In genomic region chr16:4116328-4117249, GRCh38 we compare ENCODE assay signal across 8 cellular contexts. TPM values are rescaled to one million over a fixed set of nuclear protein-coding genes. Genes with fewer than 3 reads are reported as not detected.
DNase-seq lines count a peak whose midpoint lies in the region; ATAC-seq and TF ChIP-seq lines count a peak whose summit lies in the region.

TSS of gene ADCY9 (minus strand) at chr16:4116442. CDS start at chr16:4115442, 1,000 bp downstream.

- CTCF ChIA-PET in activated CD4-positive, alpha-beta memory T cell treated with anti-CD3 and anti-CD28 coated beads for 36 hours (lab: Charles Lee), result interaction anchor here (0.6 to 2.3 kb wide), 2 partner anchors 137 to 504 kb away, joined by 3 to 20 read pairs; no protein-coding TSS in a partner anchor

- peaks cover 36% of the 10 kb centered on the region for H3K4me1 Mint-ChIP-seq in activated CD4-positive, alpha-beta memory T cell treated with anti-CD3 and anti-CD28 coated beads for 36 hours (ENCODE audit: low read depth)

- H3K4me3 ChIP-seq in dorsolateral prefrontal cortex (peak within 1 kb of the TSS; percentile 59 to 86 (median 73)), liver (ENCODE audit: low read depth in 1 of 3, low read length in 3 of 3) (peak within 1 kb of the TSS; percentile 22 to 86 (median 73))

- POLR2A ChIA-PET in activated CD4-positive, alpha-beta memory T cell treated with anti-CD3 and anti-CD28 coated beads for 36 hours (lab: Charles Lee), result interaction anchor here (2.2 kb wide), 1 partner anchor 137 kb away, joined by 10 read pairs; no protein-coding TSS in a partner anchor

- intact Hi-C loops in activated CD4-positive, alpha-beta memory T cell treated with anti-CD3 and anti-CD28 coated beads for 36 hours (cut with micrococcal nuclease), result loop anchor here (2.0 kb wide), 1 partner anchor 66 kb away; no protein-coding TSS in a partner anchor
- intact Hi-C loops in dorsolateral prefrontal cortex (cut with DNase I), result loop anchor here (1.0 to 10.0 kb wide), 5 partner anchors 62 to 137 kb away; no protein-coding TSS in a partner anchor

- peaks cover 4 to 40% (median 37%) of the 10 kb centered on the region in 4 donors for H3K4me1 ChIP-seq in liver (ENCODE audit: control insufficient read depth in 4 of 4, insufficient read depth in 4 of 4, low read length in 3 of 4)

- ATAC-seq in HG02678 (IDR thresholded peaks at IDR 0.05; ENCODE audit: unreplicated experiment), result peak; percentile 77
- ATAC-seq in HG03378 (IDR thresholded peaks at IDR 0.05; ENCODE audit: unreplicated experiment), result no peak

- no peaks in the 10 kb centered on the region for H3K27me3 Mint-ChIP-seq in activated CD4-positive, alpha-beta memory T cell treated with anti-CD3 and anti-CD28 coated beads for 36 hours

- DNase-seq in GM10266 (ENCODE audit: extremely low spot score) (peak; percentile 95), NCI-H2196 (lab: John Stamatoyannopoulos, UW; ENCODE audit: unreplicated experiment) (peak; percentile 86), dorsolateral prefrontal cortex (peak in 9 of 10 donors; percentile 36 to 82 (median 62))
- peak; percentile 79 for DNase-seq in activated CD4-positive, alpha-beta memory T cell treated with anti-CD3 and anti-CD28 coated beads for 36 hours
- DNase-seq in stimulated activated CD4-positive, alpha-beta T cell treated with anti-CD3 and anti-CD28 coated beads, Interleukin-2, amount 100 ng/mL, for 4 hours (ENCODE audit: low read depth), result peak; percentile 60

- 4% methylated on average over 104 of the region's 104 CpGs for WGBS in liver

- H3K9me3 ChIP-seq in liver (ENCODE audit: control insufficient read depth in 4 of 4, low read length in 3 of 4), result no peaks in the 10 kb centered on the region

- no peak within 1 kb of the TSS for H3K27ac Mint-ChIP-seq in activated CD4-positive, alpha-beta memory T cell treated with anti-CD3 and anti-CD28 coated beads for 36 hours

- TF ChIP-seq RAD21 in liver (IDR thresholded peaks at IDR 0.05), result no peak

- TF ChIP-seq CTCF in GM10266 (IDR thresholded peaks at IDR 0.05; ENCODE audit: control insufficient read depth, insufficient read depth, low read depth, missing control alignments) (peak; percentile 5), dorsolateral prefrontal cortex (IDR thresholded peaks at IDR 0.05 in 54 of 56, conservative IDR thresholded peaks at IDR 0.05 in 2 of 56; ENCODE audit: low read depth in 1 of 56, partially characterized antibody in 56 of 56) (no peak), liver (IDR thresholded peaks at IDR 0.05; ENCODE audit: low read depth, low read length, missing input control) (no peak)

- peak within 1 kb of the TSS; percentile 72 for H3K4me3 Mint-ChIP-seq in activated CD4-positive, alpha-beta memory T cell treated with anti-CD3 and anti-CD28 coated beads for 36 hours

- H3K36me3 ChIP-seq in liver (ENCODE audit: control insufficient read depth in 4 of 4, insufficient read depth in 3 of 4, low read depth in 1 of 4, low read length in 3 of 4), result no peaks in the 10 kb centered on the region

- H3K9ac ChIP-seq in liver (ENCODE audit: low read depth in 1 of 2, low read length in 2 of 2), result peak within 1 kb of the TSS in 1 of 2 donors; percentile 8

- H3K27me3 ChIP-seq in dorsolateral prefrontal cortex (no peaks in the 10 kb centered on the region), liver (ENCODE audit: control insufficient read depth in 4 of 4, insufficient read depth in 4 of 4, low read length in 3 of 4) (no peaks in the 10 kb centered on the region)

- H3K36me3 Mint-ChIP-seq in activated CD4-positive, alpha-beta memory T cell treated with anti-CD3 and anti-CD28 coated beads for 36 hours, result peaks cover 6% of the 10 kb centered on the region

- H3K27ac ChIP-seq in dorsolateral prefrontal cortex, result peak within 1 kb of the TSS in 48 of 59 donors; percentile 9 to 86 (median 72)
- H3K27ac ChIP-seq in liver (ENCODE audit: low read depth in 1 of 2, low read length in 2 of 2), result peak within 1 kb of the TSS; percentile 24 to 55

- no peaks in the 10 kb centered on the region for H3K9me3 Mint-ChIP-seq in activated CD4-positive, alpha-beta memory T cell treated with anti-CD3 and anti-CD28 coated beads for 36 hours

TF ChIP-seq in liver, 16 proteins besides CTCF, POLR2A, EP300 and RAD21:
- no peak for TF ChIP-seq ZBTB33 (IDR thresholded peaks at IDR 0.05)
- no peak for TF ChIP-seq REST (IDR thresholded peaks at IDR 0.05)
- TF ChIP-seq JUND (IDR thresholded peaks at IDR 0.05), result no peak

RNA-seq across cellular contexts. Expression of gene ADCY9, which starts in this region (rescaled TPM):
- 1 to 10 TPM; 3.8 to 4.9 TPM for total RNA-seq in activated CD4-positive, alpha-beta memory T cell treated with anti-CD3 and anti-CD28 coated beads for 36 hours
- total RNA-seq in dorsolateral prefrontal cortex (10 to 100 TPM; 16.3 to 55.2 (median 33.9) TPM), liver (10 to 100 TPM in 1 of 2 donors, 1 to 10 TPM in 1; 9.6 to 25.1 TPM)
- polyA plus RNA-seq in liver, result 10 to 100 TPM in 1 of 2 donors, 1 to 10 TPM in 1; 3.6 to 12.5 TPM
